1 cellular context compared by ENCODE assay signal in genomic region chrX:119503484-119503861, GRCh38.
TF ChIP-seq lines count a peak whose summit lies in the region.

No MANE protein-coding gene starts in this region.

TF ChIP-seq in HepG2, 621 proteins besides CTCF, POLR2A, EP300 and RAD21 (continued from another document):
- TF ChIP-seq AHDC1 (CRISPR knock-in tag; IDR thresholded peaks at IDR 0.05; ENCODE audit: borderline replicate concordance) (no peak), MYC (CRISPR knock-in tag; IDR thresholded peaks at IDR 0.05; ENCODE audit: borderline replicate concordance) (0 out of 2 replicates have a peak, but pooled peaks have one; percentile 5), ZNF687 (CRISPR knock-in tag; IDR thresholded peaks at IDR 0.05) (peak; percentile 53), LCORL (IDR thresholded peaks at IDR 0.05) (no peak), LCORL (CRISPR knock-in tag; IDR thresholded peaks at IDR 0.05) (0 out of 2 replicates have a peak, but pooled peaks have one; percentile 41), MAX (IDR thresholded peaks at IDR 0.05) (peak; percentile 27; the same call in 1 of the 2 replicates), ZBTB26 (CRISPR knock-in tag; IDR thresholded peaks at IDR 0.05; ENCODE audit: borderline replicate concordance) (peak; percentile 96), ZNF780A (CRISPR knock-in tag; IDR thresholded peaks at IDR 0.05) (no peak), KDM5B (CRISPR knock-in tag; IDR thresholded peaks at IDR 0.05; ENCODE audit: borderline replicate concordance) (no peak)
